ENCODE assay signal across 8 cellular contexts in the genomic region with DNA sequence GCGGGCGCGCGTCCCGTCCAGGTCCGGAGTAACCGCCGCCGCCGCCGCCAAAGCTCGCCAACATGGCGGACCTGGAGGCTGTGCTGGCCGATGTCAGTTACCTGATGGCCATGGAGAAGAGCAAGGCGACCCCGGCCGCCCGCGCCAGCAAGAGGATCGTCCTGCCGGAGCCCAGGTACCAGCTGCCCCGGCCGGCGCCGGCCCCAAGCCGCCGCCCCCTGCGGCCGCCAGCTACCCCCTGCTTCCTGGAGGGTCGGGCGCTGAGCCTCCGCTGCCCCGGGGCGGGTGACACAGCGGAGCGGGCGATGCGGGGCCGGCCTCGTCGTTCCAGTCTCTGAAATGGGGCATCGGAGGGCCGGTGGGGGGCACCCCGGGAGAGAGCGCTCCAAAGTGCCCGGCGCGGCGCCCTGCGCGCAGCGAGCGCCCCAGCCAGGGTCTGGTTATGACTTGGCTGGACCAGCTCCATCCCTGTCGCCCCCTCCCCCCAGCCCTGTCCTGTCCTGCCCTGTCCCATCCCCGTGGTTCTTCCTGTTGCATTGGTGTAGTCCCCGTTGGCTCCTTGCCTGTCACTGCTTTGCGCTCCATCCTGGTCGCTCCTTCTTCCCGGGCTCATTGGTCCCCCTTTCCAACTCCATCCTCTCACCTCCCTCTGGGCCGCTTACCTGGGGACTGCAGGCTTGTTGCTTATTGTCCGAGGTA. TPM values are rescaled to one million over a fixed set of nuclear protein-coding genes. Genes with fewer than 3 reads are reported as not detected.
A peak's percentile ranks its signal among the peaks of the same experiment; 100 is the strongest.
DNase-seq lines count a peak whose midpoint lies in the region; ATAC-seq and TF ChIP-seq lines count a peak whose summit lies in the region.

No MANE protein-coding gene starts in this region.

- no peak for TF ChIP-seq CTCF in thoracic aorta (IDR thresholded peaks at IDR 0.05)

- intact Hi-C loops in dendritic cell treated with granulocyte-macrophage colony-stimulating factor and Interleukin-4, amounts not matched to agents 40 ng/mL and 50 ng/mL, for 4 days (cut with micrococcal nuclease), result loop anchor here (5.0 kb wide), 1 partner anchor 117 kb away; no protein-coding TSS in a partner anchor

- H3K36me3 ChIP-seq in ES-I3 (ENCODE audit: insufficient read depth, low read length), result no peaks in the 10 kb centered on the region
- H3K36me3 ChIP-seq in SK-N-MC (ENCODE audit: insufficient read depth, low read length), result no peaks in the 10 kb centered on the region
- H3K36me3 ChIP-seq in mesendoderm (ENCODE audit: control insufficient read depth, insufficient read depth, low read length), result no peaks in the 10 kb centered on the region
- no peaks in the 10 kb centered on the region for H3K36me3 ChIP-seq in thoracic aorta

- ATAC-seq in HG02763 (IDR thresholded peaks at IDR 0.05; ENCODE audit: unreplicated experiment) (peak; percentile 11), thoracic aorta (ENCODE audit: insufficient number of reproducible peaks, low FRiP score, low read depth) (no peak)

- H2BK15ac ChIP-seq in mesendoderm (replicated peaks; ENCODE audit: low read depth), result no peak overlapping the region

- no peak overlapping the region for H3K23ac ChIP-seq in mesendoderm (ENCODE audit: low read length)

- peaks cover 32% of the 10 kb centered on the region for H3K36me3 Mint-ChIP-seq in dendritic cell treated with granulocyte-macrophage colony-stimulating factor and Interleukin-4, amounts not matched to agents 40 ng/mL and 50 ng/mL, for 4 days (ENCODE audit: low read depth)

- peak overlapping the region; percentile 94 for H3K27ac Mint-ChIP-seq in dendritic cell treated with granulocyte-macrophage colony-stimulating factor and Interleukin-4, amounts not matched to agents 40 ng/mL and 50 ng/mL, for 4 days

- H3K4me3 Mint-ChIP-seq in dendritic cell treated with granulocyte-macrophage colony-stimulating factor and Interleukin-4, amounts not matched to agents 40 ng/mL and 50 ng/mL, for 4 days, result peak overlapping the region; percentile 94

- H3K27me3 ChIP-seq in mesendoderm (ENCODE audit: insufficient read depth, low read length, poor library complexity) (peaks cover 4% of the 10 kb centered on the region), thoracic aorta (replicated peaks; ENCODE audit: insufficient read depth) (no peaks in the 10 kb centered on the region)

- no peak overlapping the region for H2AK5ac ChIP-seq in mesendoderm (ENCODE audit: low read length)

- H3K18ac ChIP-seq in mesendoderm (ENCODE audit: low read length), result peak overlapping the region; percentile 70

- peaks cover 39% of the 10 kb centered on the region for H3K4me1 Mint-ChIP-seq in dendritic cell treated with granulocyte-macrophage colony-stimulating factor and Interleukin-4, amounts not matched to agents 40 ng/mL and 50 ng/mL, for 4 days (ENCODE audit: low read depth)

- no peaks in the 10 kb centered on the region for H3K27me3 Mint-ChIP-seq in dendritic cell treated with granulocyte-macrophage colony-stimulating factor and Interleukin-4, amounts not matched to agents 40 ng/mL and 50 ng/mL, for 4 days

- H3K9me3 Mint-ChIP-seq in dendritic cell treated with granulocyte-macrophage colony-stimulating factor and Interleukin-4, amounts not matched to agents 40 ng/mL and 50 ng/mL, for 4 days, result no peaks in the 10 kb centered on the region

- H3K79me2 ChIP-seq in mesendoderm (ENCODE audit: control insufficient read depth, insufficient read depth, low read length), result no peaks in the 10 kb centered on the region

- no peak overlapping the region for H2BK5ac ChIP-seq in mesendoderm (ENCODE audit: low read length)

- DNase-seq in SK-N-MC (ENCODE audit: low read depth, low spot score) (no peak), mesendoderm (peak; percentile 84), thoracic aorta (ENCODE audit: low spot score) (no peak), H4 (ENCODE audit: low spot score) (no peak), DMS114 treated with DMSO at 0.1 percent for 48 hours (lab: John Stamatoyannopoulos, UW; ENCODE audit: unreplicated experiment) (no peak)

- no peak overlapping the region for H4K8ac ChIP-seq in mesendoderm (ENCODE audit: low read depth, low read length)

- H4K5ac ChIP-seq in mesendoderm (ENCODE audit: low read length), result no peak overlapping the region

- peak overlapping the region; percentile 84 for H3K4me2 ChIP-seq in mesendoderm (ENCODE audit: low read length)

- H3K79me1 ChIP-seq in mesendoderm (ENCODE audit: low read length), result no peaks in the 10 kb centered on the region

- no peak overlapping the region for H3K27ac ChIP-seq in SK-N-MC
- H3K27ac ChIP-seq in mesendoderm (ENCODE audit: low read depth, low read length), result no peak overlapping the region
- no peak overlapping the region for H3K27ac ChIP-seq in thoracic aorta

- H3K56ac ChIP-seq in mesendoderm (ENCODE audit: low read length), result peak overlapping the region; percentile 82

- H3K9me3 ChIP-seq in ES-I3 (ENCODE audit: control insufficient read depth, insufficient read depth, low read length) (no peaks in the 10 kb centered on the region), SK-N-MC (ENCODE audit: low read depth, low read length) (no peaks in the 10 kb centered on the region), thoracic aorta (no peaks in the 10 kb centered on the region)

- H2BK120ac ChIP-seq in mesendoderm (ENCODE audit: low read depth, low read length), result no peak overlapping the region

- peaks cover 22% of the 10 kb centered on the region for H3K4me1 ChIP-seq in ES-I3 (ENCODE audit: insufficient read depth, low read length)
- H3K4me1 ChIP-seq in mesendoderm (ENCODE audit: control insufficient read depth, low read depth, low read length), result no peaks in the 10 kb centered on the region
- peaks cover 4 to 19% of the 10 kb centered on the region in 2 donors for H3K4me1 ChIP-seq in thoracic aorta (ENCODE audit: control insufficient read depth in 1 of 2, low read depth in 2 of 2)

- H3K4ac ChIP-seq in mesendoderm (ENCODE audit: low read depth, low read length), result no peak overlapping the region

- H3K9ac ChIP-seq in ES-I3 (ENCODE audit: low read depth, low read length) (peak overlapping the region; percentile 77), SK-N-MC (ENCODE audit: insufficient read length) (peak overlapping the region; percentile 51), mesendoderm (ENCODE audit: low read length) (peak overlapping the region; percentile 61)

- no CpG with 5 or more reads among the region's 61 CpGs for WGBS in mesendoderm (ENCODE audit: extremely low coverage, insufficient coverage, low lambda C conversion rate)

- H3K4me3 ChIP-seq in SK-N-MC, result peak overlapping the region; percentile 84
- peak overlapping the region; percentile 41 for H3K4me3 ChIP-seq in mesendoderm (ENCODE audit: low read length)
- peak overlapping the region; percentile 88 for H3K4me3 ChIP-seq in thoracic aorta

RNA-seq across cellular contexts. Expression of gene GRK3, which starts 0.7 kb away (rescaled TPM):
- 6.8 TPM for polyA plus RNA-seq in mesendoderm (2013, experiment 1 of 2)
- 6.8 TPM for polyA plus RNA-seq in mesendoderm (2013, experiment 2 of 2)
- 1 to 10 TPM; 4.4 to 4.6 TPM for total RNA-seq in thoracic aorta
- 2.2 and 3.6 TPM in 2 replicates for total RNA-seq in H4 (2014; rRNA removed; shearing (Covaris generic))
